ENCODE assay signal across 8 cellular contexts in the genomic region with DNA sequence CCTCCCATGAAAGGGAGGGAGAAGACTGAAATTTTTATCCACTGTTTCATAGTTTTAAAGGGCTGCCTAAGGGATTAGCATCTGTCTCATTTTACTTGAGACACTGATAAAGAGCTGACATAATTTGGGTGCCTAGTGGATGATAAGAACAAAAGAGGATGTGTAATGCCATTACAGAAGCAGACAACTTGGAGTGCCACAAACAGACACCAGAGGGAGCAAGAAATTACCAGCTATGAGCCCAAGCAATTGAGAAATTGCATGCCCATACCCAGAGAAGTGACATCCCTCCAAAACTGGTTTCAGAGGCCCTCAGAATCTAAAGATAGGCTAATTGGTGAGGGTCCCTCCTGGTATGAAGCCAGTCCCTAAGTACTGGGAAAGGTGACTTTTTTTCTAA. TPM values are rescaled to one million over a fixed set of nuclear protein-coding genes. Genes with fewer than 3 reads are reported as not detected.
DNase-seq lines count a peak whose midpoint lies in the region; ATAC-seq and TF ChIP-seq lines count a peak whose summit lies in the region.

No MANE protein-coding gene starts in this region.

- H3K27ac Mint-ChIP-seq in stimulated activated naive B cell treated with anti-CD40 and anti-IgM and Interleukin-4, amounts not matched to agents 10 μg/mL and 1 μg/mL and 100 μg/mL, for 72 hours = no peak overlapping the region
- no peak overlapping the region for H3K27ac Mint-ChIP-seq in CD14-positive monocyte

- H3K36me3 Mint-ChIP-seq in stimulated activated naive B cell treated with anti-CD40 and anti-IgM and Interleukin-4, amounts not matched to agents 10 μg/mL and 1 μg/mL and 100 μg/mL, for 72 hours = no peaks in the 10 kb centered on the region
- no peaks in the 10 kb centered on the region for H3K36me3 Mint-ChIP-seq in CD14-positive monocyte

- no peak for TF ChIP-seq CTCF in CD14-positive monocyte (IDR thresholded peaks at IDR 0.05)

- peaks cover 0 to 4% of the 10 kb centered on the region in 2 donors for H3K27me3 Mint-ChIP-seq in stimulated activated naive B cell treated with anti-CD40 and anti-IgM and Interleukin-4, amounts not matched to agents 10 μg/mL and 1 μg/mL and 100 μg/mL, for 72 hours
- peaks cover 0 to 1% (median 0%) of the 10 kb centered on the region in 3 donors for H3K27me3 Mint-ChIP-seq in CD14-positive monocyte (ENCODE audit: low read depth in 3 of 3)

- H3K9me3 Mint-ChIP-seq in stimulated activated naive B cell treated with anti-CD40 and anti-IgM and Interleukin-4, amounts not matched to agents 10 μg/mL and 1 μg/mL and 100 μg/mL, for 72 hours = peaks cover 0 to 5% of the 10 kb centered on the region in 2 donors
- H3K9me3 Mint-ChIP-seq in CD14-positive monocyte = peaks cover 0 to 6% (median 2%) of the 10 kb centered on the region in 7 donors

- DNase-seq in stimulated activated CD4-positive, alpha-beta T cell treated with anti-CD3 and anti-CD28 coated beads, Interleukin-2, amount 100 ng/mL, for 24 hours = peak; percentile 2 to 16
- no peak for DNase-seq in stimulated activated CD4-positive, alpha-beta T cell treated with anti-CD3 and anti-CD28 coated beads, Interleukin-12 subunit alpha, Interleukin-12 subunit beta, amount 100 ng/mL, for 4 hours
- DNase-seq in NCI-H1105 treated with DMSO at 0.1 percent for 48 hours (lab: John Stamatoyannopoulos, UW) (peak; percentile 28), dermis blood vessel endothelial cell (peak; percentile 0), NCI-H226 (no peak), CD14-positive monocyte (ENCODE audit: low spot score) (no peak)
- DNase-seq in stimulated activated naive B cell treated with anti-CD40 and anti-IgM and Interleukin-4, amounts not matched to agents 10 μg/mL and 1 μg/mL and 100 μg/mL, for 72 hours = peak; percentile 6

- peak; percentile 61 for ATAC-seq in HG02571 (IDR thresholded peaks at IDR 0.05; ENCODE audit: unreplicated experiment)
- peak; percentile 54 to 73 for ATAC-seq in stimulated activated naive B cell treated with anti-CD40 and anti-IgM and Interleukin-4, amounts not matched to agents 10 μg/mL and 1 μg/mL and 100 μg/mL, for 72 hours (replicated peaks)

- H3K4me3 Mint-ChIP-seq in stimulated activated naive B cell treated with anti-CD40 and anti-IgM and Interleukin-4, amounts not matched to agents 10 μg/mL and 1 μg/mL and 100 μg/mL, for 72 hours = no peak overlapping the region
- H3K4me3 Mint-ChIP-seq in CD14-positive monocyte = no peak overlapping the region

- H3K4me1 Mint-ChIP-seq in stimulated activated naive B cell treated with anti-CD40 and anti-IgM and Interleukin-4, amounts not matched to agents 10 μg/mL and 1 μg/mL and 100 μg/mL, for 72 hours = no peaks in the 10 kb centered on the region
- H3K4me1 Mint-ChIP-seq in CD14-positive monocyte = no peaks in the 10 kb centered on the region

- intact Hi-C loops in CD14-positive monocyte (cut with micrococcal nuclease) = no loop called here

RNA-seq across cellular contexts. Expression of gene POU3F4, which starts 38.5 kb away (rescaled TPM):
- total RNA-seq in dermis blood vessel endothelial cell = not detected in 2 replicates
- polyA plus RNA-seq in CD14-positive monocyte = not detected

Comparison
In these comparisons a context has a peak if more than half of its experiments do, and no peak if none do; other contexts are left out.
1. DNase-seq: peak in stimulated activated CD4-positive, alpha-beta T cell treated with anti-CD3 and anti-CD28 coated beads, Interleukin-2, amount 100 ng/mL, for 24 hours (2 of 2), NCI-H1105 treated with DMSO at 0.1 percent for 48 hours (single experiment), dermis blood vessel endothelial cell (single experiment) and stimulated activated naive B cell treated with anti-CD40 and anti-IgM and Interleukin-4, amounts not matched to agents 10 μg/mL and 1 μg/mL and 100 μg/mL, for 72 hours (single experiment); none in stimulated activated CD4-positive, alpha-beta T cell treated with anti-CD3 and anti-CD28 coated beads, Interleukin-12 subunit alpha, Interleukin-12 subunit beta, amount 100 ng/mL, for 4 hours (single experiment), NCI-H226 (single experiment) and CD14-positive monocyte (single experiment).